Comparison of ENCODE assay signal across 20 cellular contexts in the genomic region with DNA sequence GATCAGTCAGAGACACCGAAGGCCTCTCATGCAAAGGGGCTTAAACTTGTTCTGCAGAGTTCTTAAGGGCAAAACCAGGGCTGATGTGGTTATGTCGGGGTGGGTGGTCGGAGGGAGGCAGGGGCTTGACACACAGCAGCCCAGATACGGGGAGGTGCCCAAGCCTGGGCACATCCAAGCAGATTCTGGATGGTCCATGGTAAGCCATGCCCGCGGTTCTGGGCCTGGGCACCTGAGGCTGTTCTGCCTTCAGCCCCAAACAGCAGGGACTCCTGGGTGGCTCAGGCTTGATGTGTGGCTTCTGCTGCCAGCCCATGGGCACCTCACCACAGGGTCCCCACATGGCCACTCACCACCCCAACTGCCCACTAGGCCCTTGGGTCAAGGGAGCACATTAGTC.
"Had no signal": no experiment of that assay in that cellular context is flagged by ENCODE, and none has a peak within 500 bp of the region (broad histone marks: within the 10 kb centered on the region; RNA-seq: fewer than 3 reads in every experiment).

No MANE protein-coding gene starts in this region.

- H3K27ac Mint-ChIP-seq: activated CD8-positive, alpha-beta T cell treated with anti-CD3 and anti-CD28 coated beads, Interleukin-2, amount 10 ng/mL, durations not matched to agents 7 days and 5 days; activated naive CD4-positive, alpha-beta T cell treated with anti-CD3 and anti-CD28 coated beads, Interleukin-2, amount 10 ng/mL, durations not matched to agents 7 days and 5 days; activated naive CD8-positive, alpha-beta T cell treated with anti-CD3 and anti-CD28 coated beads for 36 hours; T-helper 17 cell; WTC11 had no signal

- DNase-seq: activated CD4-positive, alpha-beta T cell treated with anti-CD3 and anti-CD28 coated beads for 48 hours; activated CD4-positive, alpha-beta T cell treated with anti-CD3 and anti-CD28 coated beads, Interleukin-2, amount 50 U/mL, for 4 hours; activated CD4-positive, CD25-positive, alpha-beta regulatory T cell treated with anti-CD3 and anti-CD28 coated beads, Interleukin-2, amount 50 U/mL, for 72 hours; activated CD8-positive, alpha-beta memory T cell treated with anti-CD3 and anti-CD28 coated beads, Interleukin-2, amount 50 U/mL, for 48 hours; activated CD8-positive, alpha-beta T cell treated with anti-CD3 and anti-CD28 coated beads, Interleukin-2, amount 10 ng/mL, durations not matched to agents 7 days and 5 days; activated gamma-delta T cell treated with Interleukin-2 at 50 U/mL for 16 hours; activated naive CD4-positive, alpha-beta T cell treated with anti-CD3 and anti-CD28 coated beads, Interleukin-2, amount 10 ng/mL, durations not matched to agents 7 days and 5 days; activated naive CD8-positive, alpha-beta T cell treated with anti-CD3 and anti-CD28 coated beads for 36 hours; activated T-cell treated with anti-CD3 and anti-CD28 coated beads, Interleukin-2, amount 50 U/mL, for 1 hour; anterior cingulate cortex; central memory CD4-positive, alpha-beta T cell; MM.1S; NCI-H1105; NCI-H1694 treated with DMSO at 0.1 percent for 48 hours; NCI-H2029 treated with DMSO at 0.1 percent for 48 hours; NCI-H524; SHP77 treated with DMSO at 0.1 percent for 48 hours; T-helper 17 cell; T-helper 9 cell had no signal

- H3K4me3 Mint-ChIP-seq: activated CD8-positive, alpha-beta T cell treated with anti-CD3 and anti-CD28 coated beads, Interleukin-2, amount 10 ng/mL, durations not matched to agents 7 days and 5 days; activated naive CD4-positive, alpha-beta T cell treated with anti-CD3 and anti-CD28 coated beads, Interleukin-2, amount 10 ng/mL, durations not matched to agents 7 days and 5 days; activated naive CD8-positive, alpha-beta T cell treated with anti-CD3 and anti-CD28 coated beads for 36 hours; T-helper 17 cell; WTC11 had no signal

- H3K9me3 Mint-ChIP-seq: activated naive CD4-positive, alpha-beta T cell treated with anti-CD3 and anti-CD28 coated beads, Interleukin-2, amount 10 ng/mL, durations not matched to agents 7 days and 5 days; activated naive CD8-positive, alpha-beta T cell treated with anti-CD3 and anti-CD28 coated beads for 36 hours; WTC11 had no signal

- H3K4me1 Mint-ChIP-seq: activated naive CD4-positive, alpha-beta T cell treated with anti-CD3 and anti-CD28 coated beads, Interleukin-2, amount 10 ng/mL, durations not matched to agents 7 days and 5 days; activated naive CD8-positive, alpha-beta T cell treated with anti-CD3 and anti-CD28 coated beads for 36 hours; T-helper 17 cell had no signal

- H3K36me3 Mint-ChIP-seq: activated naive CD4-positive, alpha-beta T cell treated with anti-CD3 and anti-CD28 coated beads, Interleukin-2, amount 10 ng/mL, durations not matched to agents 7 days and 5 days; activated naive CD8-positive, alpha-beta T cell treated with anti-CD3 and anti-CD28 coated beads for 36 hours had no signal

- H3K27me3 Mint-ChIP-seq: activated naive CD8-positive, alpha-beta T cell treated with anti-CD3 and anti-CD28 coated beads for 36 hours had no signal

- ATAC-seq: activated CD8-positive, alpha-beta T cell treated with anti-CD3 and anti-CD28 coated beads, Interleukin-2, amount 10 ng/mL, durations not matched to agents 7 days and 5 days; T-helper 17 cell; WTC11 had no signal
